ENCODE assay signal across 1 cellular context in genomic region chr16:85463228-85463611, GRCh38.
TF ChIP-seq lines count a peak whose summit lies in the region.

No MANE protein-coding gene starts in this region.

TF ChIP-seq in SK-N-SH treated with all-trans-retinoic acid at 6 μM for 48 hours, 23 proteins besides CTCF, POLR2A, EP300 and RAD21 (continued from another document):
- TF ChIP-seq CSRNP3 (CRISPR knock-in tag; IDR thresholded peaks at IDR 0.05) (no peak), ZNF8 (CRISPR knock-in tag; IDR thresholded peaks at IDR 0.05) (no peak), BACH2 (CRISPR knock-in tag; IDR thresholded peaks at IDR 0.05; ENCODE audit: borderline replicate concordance) (no peak), TOX (CRISPR knock-in tag; IDR thresholded peaks at IDR 0.05; ENCODE audit: borderline replicate concordance) (no peak)
TF ChIP-seq in SK-N-SH treated with all-trans-retinoic acid at 6 μM for 48 hours: peak in this region for 0.
